6 cellular contexts compared by ENCODE assay signal in the genomic region with DNA sequence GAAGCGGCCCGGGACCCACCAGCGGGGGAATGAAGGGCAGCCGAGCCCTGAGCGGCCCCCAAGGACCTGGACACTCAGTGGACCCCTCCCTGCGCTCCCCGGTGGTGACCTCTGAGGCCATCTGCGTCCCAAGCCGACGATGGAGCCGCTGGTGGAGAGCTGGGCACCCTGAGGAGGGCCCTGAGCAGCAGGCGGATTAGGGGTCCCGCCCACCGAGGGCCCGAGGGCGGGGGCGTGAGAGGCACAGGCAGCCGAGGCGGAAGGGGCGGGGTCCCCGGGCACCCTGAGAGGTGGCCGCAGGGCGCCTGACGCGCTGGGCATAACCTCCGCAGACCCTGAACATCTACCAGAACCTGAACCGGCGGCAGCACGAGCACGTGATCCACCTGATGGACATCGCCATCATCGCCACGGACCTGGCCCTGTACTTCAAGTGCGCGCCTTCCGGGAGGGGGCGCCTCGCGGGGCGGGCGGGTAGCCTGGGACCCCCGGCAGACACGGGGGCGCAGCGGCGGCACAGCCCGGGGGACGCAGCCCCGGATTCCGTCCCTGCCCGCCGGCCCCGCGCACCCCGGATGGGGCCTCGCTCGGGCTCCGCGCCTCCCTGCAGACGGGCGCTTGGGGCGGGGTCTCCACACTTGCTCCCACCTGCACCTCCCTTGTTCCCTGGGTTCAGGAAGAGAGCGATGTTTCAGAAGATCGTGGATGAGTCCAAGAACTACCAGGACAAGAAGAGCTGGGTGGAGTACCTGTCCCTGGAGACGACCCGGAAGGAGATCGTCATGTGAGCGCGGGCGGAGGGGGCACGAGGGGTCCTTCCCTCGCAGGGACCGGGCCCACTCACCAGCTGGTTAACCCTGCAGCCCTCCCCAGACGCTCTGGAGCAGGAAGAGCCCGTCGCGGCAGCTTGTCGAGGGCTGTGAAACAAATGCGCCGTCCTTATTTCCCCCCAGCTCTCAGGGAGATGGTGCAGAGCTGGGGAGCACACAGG. TPM values are rescaled to one million over a fixed set of nuclear protein-coding genes. Genes with fewer than 3 reads are reported as not detected.
A peak's percentile ranks its signal among the peaks of the same experiment; 100 is the strongest.
DNase-seq lines count a peak whose midpoint lies in the region; ATAC-seq and TF ChIP-seq lines count a peak whose summit lies in the region.

No MANE protein-coding gene starts in this region.

- peak overlapping the region; percentile 90 for H3K9ac ChIP-seq in BLaER1

- H3K36me3 ChIP-seq in BLaER1 = peaks cover 23% of the 10 kb centered on the region

- ATAC-seq in HG02678 (IDR thresholded peaks at IDR 0.05; ENCODE audit: unreplicated experiment) (peak; percentile 80), GM18519 (IDR thresholded peaks at IDR 0.05; ENCODE audit: low FRiP score, unreplicated experiment) (no peak)
- ATAC-seq in activated CD4-positive, CD25-positive, alpha-beta regulatory T cell treated with anti-CD3 and anti-CD28 coated beads, Interleukin-2, amount 50 U/mL, for 24 hours = peak; percentile 77 to 78

- peak overlapping the region; percentile 92 for H3K4me3 ChIP-seq in BLaER1
- peak overlapping the region; percentile 28 for H3K4me3 ChIP-seq in fibroblast of the aortic adventitia (ENCODE audit: low read depth, low read length)

- no peak for DNase-seq in fibroblast of the aortic adventitia (ENCODE audit: low read depth)
- DNase-seq in stimulated activated CD4-positive, alpha-beta T cell treated with anti-CD3 and anti-CD28 coated beads, Interleukin-15, amount 100 ng/mL, for 1 hour (ENCODE audit: low read depth in 1 of 2, low spot score in 1 of 2) = peak; percentile 52 to 65

- no peaks in the 10 kb centered on the region for H4K20me1 ChIP-seq in BLaER1

- H3K4me1 ChIP-seq in BLaER1 = peaks cover 34% of the 10 kb centered on the region

- peak overlapping the region; percentile 91 for H3K4me2 ChIP-seq in BLaER1

- no peak for TF ChIP-seq CTCF in fibroblast of the aortic adventitia (IDR thresholded peaks at IDR 0.05; ENCODE audit: insufficient read depth, low read length)

- H3K27ac ChIP-seq in BLaER1 = peak overlapping the region; percentile 96

- H3K9me3 ChIP-seq in BLaER1 = no peaks in the 10 kb centered on the region

- H3K27me3 ChIP-seq in BLaER1 = no peaks in the 10 kb centered on the region

RNA-seq across cellular contexts. Expression of a gene that starts 10.3 kb away (rescaled TPM):
- total RNA-seq in fibroblast of the aortic adventitia (ENCODE audit: low replicate concordance) = 74.3 and 195 TPM in 2 replicates

RNA-seq across cellular contexts. Expression of a gene that starts 10.6 kb away (rescaled TPM):
- total RNA-seq in fibroblast of the aortic adventitia (ENCODE audit: low replicate concordance) = 11.0 and 20.4 TPM in 2 replicates

RNA-seq across cellular contexts. Expression of a gene that starts 25.2 kb away (rescaled TPM):
- total RNA-seq in fibroblast of the aortic adventitia (ENCODE audit: low replicate concordance) = 5.6 and 11.6 TPM in 2 replicates

RNA-seq across cellular contexts. Expression of a gene that starts 38.4 kb away (rescaled TPM):
- not detected in 2 replicates for total RNA-seq in fibroblast of the aortic adventitia (ENCODE audit: low replicate concordance)

RNA-seq across cellular contexts. Expression of a gene that starts 41.9 kb away (rescaled TPM):
- total RNA-seq in fibroblast of the aortic adventitia (ENCODE audit: low replicate concordance) = 15.0 and 24.2 TPM in 2 replicates
